In the genomic region with DNA sequence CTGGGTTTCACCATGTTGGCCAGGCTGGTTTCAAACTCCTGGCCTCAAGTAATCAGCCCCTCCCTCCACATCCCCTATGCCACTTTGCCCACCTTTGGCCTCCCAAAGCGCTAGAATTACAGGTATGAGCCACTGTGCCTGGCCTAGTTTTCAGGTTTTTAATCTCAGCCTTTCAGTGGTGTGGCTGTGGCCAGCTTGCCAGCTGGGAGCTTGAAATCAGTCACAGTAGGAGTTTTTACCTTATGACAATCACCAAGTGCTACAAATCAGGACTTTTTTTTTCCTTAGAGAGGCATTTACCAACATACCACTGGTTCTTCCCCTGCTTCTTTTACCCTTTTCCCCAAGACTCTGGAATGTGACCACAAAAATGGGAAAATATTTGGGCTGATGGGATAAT, we compare ENCODE assay signal across 20 cellular contexts. TPM values are rescaled to one million over a fixed set of nuclear protein-coding genes. Genes with fewer than 3 reads are reported as not detected.
DNase-seq lines count a peak whose midpoint lies in the region; ATAC-seq, FAIRE-seq and TF ChIP-seq lines count a peak whose summit lies in the region.
"Had no signal": no experiment of that assay in that cellular context is flagged by ENCODE, and none has a peak within 500 bp of the region (broad histone marks: within the 10 kb centered on the region; RNA-seq: fewer than 3 reads in every experiment).

No MANE protein-coding gene starts in this region.

- no peaks in the 10 kb centered on the region for H3K9me3 ChIP-seq in left ventricle myocardium inferior (replicated peaks)
- H3K9me3 ChIP-seq: BLaER1 had no signal

- peaks cover 16 to 19% of the 10 kb centered on the region in 2 donors for H3K36me3 Mint-ChIP-seq in CD14-positive monocyte
- H3K36me3 Mint-ChIP-seq: CD8-positive, alpha-beta T cell; IgD-negative memory B cell had no signal

- no peak for FAIRE-seq in urothelium cell line (lab: Jason Lieb, UNC)
- FAIRE-seq: H1, HepG2 had no signal

- intact Hi-C loops in left ventricle myocardium inferior (cut with micrococcal nuclease) = no loop called here
- intact Hi-C loops in left cardiac atrium (cut with DNase I) = no loop called here
- intact Hi-C loops in CD14-positive monocyte (cut with micrococcal nuclease) = no loop called here

- peak overlapping the region; percentile 42 for H3K27ac ChIP-seq in left ventricle myocardium inferior (replicated peaks)
- H3K27ac ChIP-seq: 22Rv1, BLaER1 had no signal

- no peaks in the 10 kb centered on the region for H3K27me3 ChIP-seq in left ventricle myocardium inferior (ENCODE audit: low read depth)
- H3K27me3 ChIP-seq: BLaER1 had no signal

- H3K9me3 Mint-ChIP-seq in CD14-positive monocyte = no peaks in the 10 kb centered on the region
- H3K9me3 Mint-ChIP-seq: CD8-positive, alpha-beta T cell; H9; IgD-negative memory B cell had no signal

- H3K4me1 ChIP-seq in left ventricle myocardium inferior = peaks cover 51% of the 10 kb centered on the region
- H3K4me1 ChIP-seq: BLaER1 had no signal

- no peaks in the 10 kb centered on the region for H3K36me3 ChIP-seq in left ventricle myocardium inferior
- H3K36me3 ChIP-seq: BLaER1 had no signal

- H3K27ac Mint-ChIP-seq in CD14-positive monocyte = peak overlapping the region in 1 of 7 donors; percentile 45
- H3K27ac Mint-ChIP-seq: CD8-positive, alpha-beta T cell; H9; IgD-negative memory B cell had no signal

- no peak for ATAC-seq in left cardiac atrium
- ATAC-seq: CD8-positive, alpha-beta T cell; HepG2 had no signal

- H3K4me1 Mint-ChIP-seq in CD14-positive monocyte = peaks cover 42% of the 10 kb centered on the region
- H3K4me1 Mint-ChIP-seq: H9, IgD-negative memory B cell had no signal

- DNase-seq in left ventricle myocardium inferior (no peak), left cardiac atrium (no peak), astrocyte of the hippocampus (ENCODE audit: low read depth, low spot score) (peak; percentile 63), myocyte (ENCODE audit: low read depth) (peak; percentile 19), urothelium cell line (ENCODE audit: low spot score) (peak; percentile 40), hippocampal formation (lab: John Stamatoyannopoulos, UW) (no peak), Kasumi-1 (lab: John Stamatoyannopoulos, UW) (no peak), CD14-positive monocyte (ENCODE audit: low spot score) (no peak)
- DNase-seq: Calu3; CD8-positive, alpha-beta T cell; DND-41; GDM1; H9 had no signal

- H3K4me3 Mint-ChIP-seq in CD14-positive monocyte = no peak overlapping the region
- H3K4me3 Mint-ChIP-seq: CD8-positive, alpha-beta T cell; H9; IgD-negative memory B cell had no signal

- TF ChIP-seq CTCF in left ventricle myocardium inferior (IDR thresholded peaks at IDR 0.05; ENCODE audit: borderline replicate concordance) (no peak), CD14-positive monocyte (IDR thresholded peaks at IDR 0.05) (no peak)

- H3K27me3 Mint-ChIP-seq in CD14-positive monocyte (ENCODE audit: low read depth in 3 of 3) = peaks cover 0 to 2% (median 2%) of the 10 kb centered on the region in 3 donors
- H3K27me3 Mint-ChIP-seq: IgD-negative memory B cell had no signal

- peak overlapping the region; percentile 70 for H3K4me3 ChIP-seq in left ventricle myocardium inferior
- H3K4me3 ChIP-seq: BLaER1 had no signal

RNA-seq across cellular contexts. Expression of a gene that starts 6.3 kb away (rescaled TPM):
- total RNA-seq in left ventricle myocardium inferior = 15.7 TPM
- 100 to 1,000 TPM in 1 of 2 donors, 10 to 100 TPM in 1; 53.3 to 105 TPM for total RNA-seq in left cardiac atrium
- total RNA-seq in myocyte = 0.05 and 0.11 TPM in 2 replicates
- polyA plus RNA-seq in myocyte (2012) = 0.20 TPM
- polyA plus RNA-seq in CD14-positive monocyte = 10 to 100 TPM; 26.2 to 40.0 TPM
- total RNA-seq: A673; CD8-positive, alpha-beta T cell; H1; H9; HepG2 had no signal
- polyA plus RNA-seq: AG04450, HepG2 had no signal

Comparison
In these comparisons a context has a peak if more than half of its experiments do, and no peak if none do; other contexts are left out.
1. DNase-seq: peak in astrocyte of the hippocampus (single experiment), myocyte (single experiment) and urothelium cell line (single experiment); none in left ventricle myocardium inferior (single experiment), left cardiac atrium (single experiment), hippocampal formation (0 of 2), Kasumi-1 (0 of 2) and CD14-positive monocyte (single experiment).
2. RNA of a gene that starts 6.3 kb away (total RNA-seq): 53.3 to 105 TPM in left cardiac atrium and 15.7 TPM in left ventricle myocardium inferior (single experiment); 0.05 to 0.11 TPM in myocyte; every median in the first group is over 10 times any median in the second.